ENCODE assay signal across 16 cellular contexts in the genomic region with DNA sequence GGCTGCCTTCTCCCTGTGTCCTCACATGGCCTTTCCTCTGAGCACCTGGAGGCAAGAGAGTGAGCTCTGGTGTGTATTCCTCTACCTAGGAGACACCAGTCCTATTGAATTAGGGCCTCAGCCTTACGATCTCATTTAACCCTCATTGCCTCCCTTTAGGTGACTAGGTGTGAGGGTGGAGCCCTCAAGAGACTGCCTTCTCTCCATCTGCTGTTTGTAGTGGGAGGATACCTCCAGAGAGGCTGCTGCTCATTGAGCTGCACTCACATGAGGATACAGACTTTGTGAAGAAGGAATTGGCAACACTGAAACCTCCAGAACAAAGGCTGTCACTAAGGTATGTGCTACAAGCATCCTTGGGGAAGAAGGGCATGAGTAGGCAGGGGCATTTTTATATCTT. TPM values are rescaled to one million over a fixed set of nuclear protein-coding genes. Genes with fewer than 3 reads are reported as not detected.
DNase-seq lines count a peak whose midpoint lies in the region; ATAC-seq and TF ChIP-seq lines count a peak whose summit lies in the region.
"Had no signal": no experiment of that assay in that cellular context is flagged by ENCODE, and none has a peak within 500 bp of the region (broad histone marks: within the 10 kb centered on the region; RNA-seq: fewer than 3 reads in every experiment).

A gene with protein sequence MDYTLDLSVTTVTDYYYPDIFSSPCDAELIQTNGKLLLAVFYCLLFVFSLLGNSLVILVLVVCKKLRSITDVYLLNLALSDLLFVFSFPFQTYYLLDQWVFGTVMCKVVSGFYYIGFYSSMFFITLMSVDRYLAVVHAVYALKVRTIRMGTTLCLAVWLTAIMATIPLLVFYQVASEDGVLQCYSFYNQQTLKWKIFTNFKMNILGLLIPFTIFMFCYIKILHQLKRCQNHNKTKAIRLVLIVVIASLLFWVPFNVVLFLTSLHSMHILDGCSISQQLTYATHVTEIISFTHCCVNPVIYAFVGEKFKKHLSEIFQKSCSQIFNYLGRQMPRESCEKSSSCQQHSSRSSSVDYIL (plus strand): TSS at position 217 of the 400 bp plus-strand sequence. CDS start 2,623 bp downstream, outside the sequence.

- H3K36me3 Mint-ChIP-seq in activated T-cell treated with anti-CD3 and anti-CD28 coated beads, Interleukin-2, amount 50 U/mL, for 24 hours (ENCODE audit: low read depth) = no peaks in the 10 kb centered on the region
- no peaks in the 10 kb centered on the region for H3K36me3 Mint-ChIP-seq in GM23338 (ENCODE audit: low read depth)
- H3K36me3 Mint-ChIP-seq in activated CD4-positive, alpha-beta memory T cell treated with anti-CD3 and anti-CD28 coated beads, Interleukin-2, amount 10 ng/mL, durations not matched to agents 7 days and 5 days (ENCODE audit: low read depth) = peaks cover 25% of the 10 kb centered on the region
- no peaks in the 10 kb centered on the region for H3K36me3 Mint-ChIP-seq in stimulated activated memory B cell treated with anti-CD40 and anti-IgM and Interleukin-4, amounts not matched to agents 10 μg/mL and 1 μg/mL and 100 μg/mL, for 72 hours
- H3K36me3 Mint-ChIP-seq: brain had no signal

- H3K27ac Mint-ChIP-seq in activated T-cell treated with anti-CD3 and anti-CD28 coated beads, Interleukin-2, amount 50 U/mL, for 24 hours = peak within 1 kb of the TSS; percentile 80
- no peak within 1 kb of the TSS for H3K27ac Mint-ChIP-seq in GM23338
- peak within 1 kb of the TSS; percentile 60 for H3K27ac Mint-ChIP-seq in activated CD4-positive, alpha-beta memory T cell treated with anti-CD3 and anti-CD28 coated beads, Interleukin-2, amount 10 ng/mL, durations not matched to agents 7 days and 5 days
- H3K27ac Mint-ChIP-seq in stimulated activated memory B cell treated with anti-CD40 and anti-IgM and Interleukin-4, amounts not matched to agents 10 μg/mL and 1 μg/mL and 100 μg/mL, for 72 hours = peak within 1 kb of the TSS; percentile 33
- H3K27ac Mint-ChIP-seq: brain had no signal

- no peaks in the 10 kb centered on the region for H3K27me3 Mint-ChIP-seq in activated T-cell treated with anti-CD3 and anti-CD28 coated beads, Interleukin-2, amount 50 U/mL, for 24 hours
- no peaks in the 10 kb centered on the region for H3K27me3 Mint-ChIP-seq in GM23338 (ENCODE audit: insufficient read depth, low read depth, poor library complexity)
- no peaks in the 10 kb centered on the region for H3K27me3 Mint-ChIP-seq in activated CD4-positive, alpha-beta memory T cell treated with anti-CD3 and anti-CD28 coated beads, Interleukin-2, amount 10 ng/mL, durations not matched to agents 7 days and 5 days
- no peaks in the 10 kb centered on the region for H3K27me3 Mint-ChIP-seq in stimulated activated memory B cell treated with anti-CD40 and anti-IgM and Interleukin-4, amounts not matched to agents 10 μg/mL and 1 μg/mL and 100 μg/mL, for 72 hours

- H3K4me1 Mint-ChIP-seq in activated T-cell treated with anti-CD3 and anti-CD28 coated beads, Interleukin-2, amount 50 U/mL, for 24 hours (ENCODE audit: low read depth) = peaks cover 39% of the 10 kb centered on the region
- peaks cover 14% of the 10 kb centered on the region; the same call in 2 of the 3 replicates for H3K4me1 Mint-ChIP-seq in GM23338
- H3K4me1 Mint-ChIP-seq in activated CD4-positive, alpha-beta memory T cell treated with anti-CD3 and anti-CD28 coated beads, Interleukin-2, amount 10 ng/mL, durations not matched to agents 7 days and 5 days = peaks cover 81% of the 10 kb centered on the region
- peaks cover 19% of the 10 kb centered on the region for H3K4me1 Mint-ChIP-seq in stimulated activated memory B cell treated with anti-CD40 and anti-IgM and Interleukin-4, amounts not matched to agents 10 μg/mL and 1 μg/mL and 100 μg/mL, for 72 hours
- H3K4me1 Mint-ChIP-seq: brain, neural crest cell had no signal

- H3K4me2 ChIP-seq in GM23338 = no peak within 1 kb of the TSS

- no peaks in the 10 kb centered on the region for H4K20me1 ChIP-seq in GM23338 (replicated peaks; ENCODE audit: insufficient read depth)

- peaks cover 3% of the 10 kb centered on the region for H3K4me1 ChIP-seq in GM23338 (ENCODE audit: insufficient read depth)
- H3K4me1 ChIP-seq: esophagus muscularis mucosa had no signal

- H3K9me3 Mint-ChIP-seq in activated T-cell treated with anti-CD3 and anti-CD28 coated beads, Interleukin-2, amount 50 U/mL, for 24 hours = no peaks in the 10 kb centered on the region
- H3K9me3 Mint-ChIP-seq in GM23338 = peaks cover 9% of the 10 kb centered on the region; the same call in 1 of the 3 replicates
- peaks cover 4% of the 10 kb centered on the region for H3K9me3 Mint-ChIP-seq in activated CD4-positive, alpha-beta memory T cell treated with anti-CD3 and anti-CD28 coated beads, Interleukin-2, amount 10 ng/mL, durations not matched to agents 7 days and 5 days
- H3K9me3 Mint-ChIP-seq in stimulated activated memory B cell treated with anti-CD40 and anti-IgM and Interleukin-4, amounts not matched to agents 10 μg/mL and 1 μg/mL and 100 μg/mL, for 72 hours = no peaks in the 10 kb centered on the region
- H3K9me3 Mint-ChIP-seq: brain had no signal

- peaks cover 19% of the 10 kb centered on the region for H3K9me2 ChIP-seq in GM23338 (ENCODE audit: insufficient read depth)

- ATAC-seq in GM23338 = peak; percentile 44
- no peak for ATAC-seq in stimulated activated memory B cell treated with anti-CD40 and anti-IgM and Interleukin-4, amounts not matched to agents 10 μg/mL and 1 μg/mL and 100 μg/mL, for 72 hours

- H2AFZ ChIP-seq in GM23338 = peak within 1 kb of the TSS; percentile 91

- no peaks in the 10 kb centered on the region for H3K27me3 ChIP-seq in GM23338 (ENCODE audit: insufficient read depth)
- H3K27me3 ChIP-seq in brain microvascular endothelial cell (replicated peaks) = no peaks in the 10 kb centered on the region
- H3K27me3 ChIP-seq: esophagus muscularis mucosa had no signal

- H3K4me3 ChIP-seq in GM23338 (no peak within 1 kb of the TSS), brain microvascular endothelial cell (ENCODE audit: low read depth, low read length) (no peak within 1 kb of the TSS)
- H3K4me3 ChIP-seq: esophagus muscularis mucosa had no signal

- H3F3A ChIP-seq in GM23338 (replicated peaks; ENCODE audit: low read depth) = no peaks in the 10 kb centered on the region

- H3K27ac ChIP-seq in GM23338 (ENCODE audit: low read depth) = no peak within 1 kb of the TSS
- no peak within 1 kb of the TSS for H3K27ac ChIP-seq in brain microvascular endothelial cell
- H3K27ac ChIP-seq: esophagus muscularis mucosa had no signal

- H3K4me3 Mint-ChIP-seq in activated T-cell treated with anti-CD3 and anti-CD28 coated beads, Interleukin-2, amount 50 U/mL, for 24 hours = no peak within 1 kb of the TSS
- no peak within 1 kb of the TSS for H3K4me3 Mint-ChIP-seq in GM23338
- H3K4me3 Mint-ChIP-seq in activated CD4-positive, alpha-beta memory T cell treated with anti-CD3 and anti-CD28 coated beads, Interleukin-2, amount 10 ng/mL, durations not matched to agents 7 days and 5 days = peak within 1 kb of the TSS; percentile 68
- H3K4me3 Mint-ChIP-seq in stimulated activated memory B cell treated with anti-CD40 and anti-IgM and Interleukin-4, amounts not matched to agents 10 μg/mL and 1 μg/mL and 100 μg/mL, for 72 hours = no peak within 1 kb of the TSS
- H3K4me3 Mint-ChIP-seq: brain, neural crest cell had no signal

- in situ Hi-C loops in brain microvascular endothelial cell (cut with HindIII; ENCODE audit: low pct_ligation_motif_present, low sequenced_read_pairs) = no loop called here

- no peak for TF ChIP-seq CTCF in GM23338 (conservative IDR thresholded peaks at IDR 0.05; ENCODE audit: low read depth in 2 of 2)
- TF ChIP-seq CTCF in brain microvascular endothelial cell (IDR thresholded peaks at IDR 0.05; ENCODE audit: low read depth, low read length, missing control alignments) = no peak

- DNase-seq in activated T-cell treated with anti-CD3 and anti-CD28 coated beads, Interleukin-2, amount 50 U/mL, for 24 hours = no peak
- DNase-seq in activated T-cell treated with anti-CD3 and anti-CD28 coated beads, Interleukin-2, amount 50 U/mL, for 1 hour = no peak
- DNase-seq in GM23338 (ENCODE audit: low spot score) (no peak), Ammon's horn (ENCODE audit: low spot score) (no peak), brain microvascular endothelial cell (no peak)
- DNase-seq in activated CD4-positive, alpha-beta memory T cell treated with anti-CD3 and anti-CD28 coated beads, Interleukin-2, amount 10 ng/mL, durations not matched to agents 7 days and 5 days = no peak
- DNase-seq: islet precursor cell, mesenchymal stem cell, NCI-H1694, NCI-H526 treated with DMSO at 0.1 percent for 48 hours, RPMI8226 had no signal

- POLR2A ChIA-PET in activated CD4-positive, alpha-beta memory T cell treated with anti-CD3 and anti-CD28 coated beads, Interleukin-2, amount 10 ng/mL, durations not matched to agents 7 days and 5 days (lab: Charles Lee) = interaction anchor here (1.3 kb wide), 1 partner anchor 37 kb away, joined by 4 read pairs; no protein-coding TSS in a partner anchor

- no peaks in the 10 kb centered on the region for H3K36me3 ChIP-seq in GM23338 (ENCODE audit: insufficient read depth)
- no peaks in the 10 kb centered on the region for H3K36me3 ChIP-seq in brain microvascular endothelial cell (replicated peaks)
- H3K36me3 ChIP-seq: esophagus muscularis mucosa had no signal

- no peaks in the 10 kb centered on the region for H3K79me2 ChIP-seq in GM23338 (replicated peaks; ENCODE audit: insufficient read depth)

- CTCF ChIA-PET in activated CD4-positive, alpha-beta memory T cell treated with anti-CD3 and anti-CD28 coated beads, Interleukin-2, amount 10 ng/mL, durations not matched to agents 7 days and 5 days (lab: Charles Lee) = interaction anchor here (0.6 kb wide), 1 partner anchor 38 kb away, joined by 3 read pairs; no protein-coding TSS in a partner anchor

TF ChIP-seq in GM23338, 12 proteins besides CTCF, POLR2A, EP300 and RAD21 (continues in another document):
- no peak for TF ChIP-seq ZNF114 (CRISPR knock-in tag; IDR thresholded peaks at IDR 0.05)
- no peak for TF ChIP-seq ZNF331 (CRISPR knock-in tag; IDR thresholded peaks at IDR 0.05; ENCODE audit: low read depth)
- TF ChIP-seq JUNB (IDR thresholded peaks at IDR 0.05; ENCODE audit: unreplicated experiment) = no peak
- TF ChIP-seq EZH2 (IDR thresholded peaks at IDR 0.05; ENCODE audit: low read depth, unreplicated experiment) = no peak
- no peak for TF ChIP-seq POLR2AphosphoS5 (IDR thresholded peaks at IDR 0.05; ENCODE audit: low read depth)

RNA-seq across cellular contexts. Expression of the gene that starts here (rescaled TPM):
- not detected in 2 replicates for total RNA-seq in GM23338 (2014; rRNA removed; shearing (Covaris generic))
- 0.23 and 0.55 TPM in 2 replicates for polyA plus RNA-seq in GM23338 (2016; fragmentation: Nextera tagmentation; extraction: Ambion mirVana)
- 1 to 10 TPM; 7.6 to 7.9 TPM for total RNA-seq in activated CD4-positive, alpha-beta memory T cell treated with anti-CD3 and anti-CD28 coated beads, Interleukin-2, amount 10 ng/mL, durations not matched to agents 7 days and 5 days
- total RNA-seq: dermis microvascular lymphatic vessel endothelial cell, esophagus muscularis mucosa, neural crest cell had no signal

Comparison
In these comparisons a context has a peak if more than half of its experiments do, and no peak if none do; other contexts are left out.
1. Peak in ATAC-seq in GM23338; RNA of the gene not detected or under 1 TPM.